Comparison of ENCODE assay signal across 24 cellular contexts in the genomic region with DNA sequence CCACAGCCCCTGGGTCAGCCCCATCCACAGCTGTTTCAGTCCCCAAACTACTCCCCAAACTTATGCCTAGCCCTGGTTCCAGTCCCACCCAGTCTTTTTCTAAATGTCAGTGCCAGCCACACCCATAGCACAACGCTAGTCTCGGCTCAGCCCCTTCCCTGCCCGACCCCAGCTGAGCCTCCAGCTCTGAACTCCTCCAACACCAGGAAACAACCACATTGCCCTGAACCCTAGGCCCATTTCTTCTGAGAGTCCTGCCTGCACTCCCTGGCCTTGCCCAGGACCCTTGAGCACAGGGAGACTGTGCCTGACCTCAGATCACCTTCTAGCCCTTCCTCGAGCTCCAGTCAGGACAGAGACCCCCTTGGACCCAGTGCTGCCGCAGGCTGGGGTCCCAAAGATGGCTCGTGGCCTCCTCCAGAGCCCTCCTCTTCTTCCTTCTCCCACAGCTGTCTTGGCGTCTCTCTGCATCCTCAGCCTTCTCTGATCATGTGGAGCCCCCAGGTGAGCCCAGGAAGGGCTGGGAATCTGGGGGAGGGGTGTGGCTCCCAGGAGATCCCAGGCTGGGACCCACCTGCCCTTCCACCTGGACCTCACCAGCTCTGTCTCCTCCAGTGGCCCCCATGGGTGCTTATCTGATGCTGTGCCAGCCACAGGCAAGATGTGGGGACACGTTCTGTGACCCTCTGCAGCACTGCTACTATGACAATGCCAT. TPM values are rescaled to one million over a fixed set of nuclear protein-coding genes. Genes with fewer than 3 reads are reported as not detected.
"Had no signal": no experiment of that assay in that cellular context is flagged by ENCODE, and none has a peak within 500 bp of the region (broad histone marks: within the 10 kb centered on the region; RNA-seq: fewer than 3 reads in every experiment).

No MANE protein-coding gene starts in this region.

- H3K36me3 Mint-ChIP-seq: naive thymus-derived CD4-positive, alpha-beta T cell had no signal

- H3K9me3 ChIP-seq: right atrium auricular region, upper lobe of right lung, vagina had no signal

- H3K4me3 Mint-ChIP-seq: endodermal cell; naive thymus-derived CD4-positive, alpha-beta T cell; nephron progenitor cell had no signal

- H3K4me1 Mint-ChIP-seq: nephron progenitor cell had no signal

- ATAC-seq: naive thymus-derived CD4-positive, alpha-beta T cell; upper lobe of right lung had no signal

- H2AFZ ChIP-seq: hepatocyte had no signal

- H3K9me3 Mint-ChIP-seq: nephron progenitor cell had no signal

- H3K27ac ChIP-seq: coronary artery, hepatocyte, right atrium auricular region, upper lobe of right lung, vagina had no signal

- H3K79me2 ChIP-seq: hepatocyte had no signal

- H3K27me3 ChIP-seq: right atrium auricular region, vagina had no signal

- H3K27ac Mint-ChIP-seq: endodermal cell; naive thymus-derived CD4-positive, alpha-beta T cell; nephron progenitor cell had no signal

- H3K4me1 ChIP-seq: right atrium auricular region, upper lobe of right lung had no signal

- H3K36me3 ChIP-seq: right atrium auricular region, upper lobe of right lung, vagina had no signal

- H3K4me3 ChIP-seq: coronary artery, hepatocyte, right atrium auricular region, upper lobe of right lung, vagina had no signal

- H3K4me2 ChIP-seq: hepatocyte had no signal

- DNase-seq: effector CD4-positive, alpha-beta T cell; endodermal cell; foreskin melanocyte; head of caudate nucleus; kidney glomerular epithelial cell; naive thymus-derived CD4-positive, alpha-beta T cell; nephron progenitor cell; posterior cingulate gyrus; small intestine; stimulated activated CD4-positive, alpha-beta T cell treated with anti-CD3 and anti-CD28 coated beads, Interleukin-12 subunit alpha, Interleukin-12 subunit beta, amount 100 ng/mL, for 4 hours; stimulated activated CD4-positive, alpha-beta T cell treated with anti-CD3 and anti-CD28 coated beads, Interleukin-2, amount 100 ng/mL, for 48 hours; stimulated activated naive CD4-positive, alpha-beta T cell treated with Interleukin-2 at 50 U/mL for 16 hours; upper lobe of right lung had no signal

- FAIRE-seq: endothelial cell of umbilical vein, small intestine had no signal

RNA-seq across cellular contexts. Expression of gene IGFL1, which starts 33.0 kb away (rescaled TPM):
- total RNA-seq: dermis microvascular lymphatic vessel endothelial cell; endodermal cell; endothelial cell of umbilical vein; hepatocyte; liver; lung microvascular endothelial cell; mesenteric fat pad; mononuclear cell; naive thymus-derived CD4-positive, alpha-beta T cell; osteocyte; right atrium auricular region; upper lobe of right lung had no signal
- polyA plus RNA-seq: endothelial cell of umbilical vein; hepatocyte; liver; naive thymus-derived CD4-positive, alpha-beta T cell; small intestine had no signal

RNA-seq across cellular contexts. Expression of gene IGFL2, which starts 48.5 kb away (rescaled TPM):
- total RNA-seq: dermis microvascular lymphatic vessel endothelial cell, endothelial cell of umbilical vein, lung microvascular endothelial cell, mesenteric fat pad, mononuclear cell, osteocyte, upper lobe of right lung, vagina had no signal
- polyA plus RNA-seq: endothelial cell of umbilical vein; liver; naive thymus-derived CD4-positive, alpha-beta T cell had no signal
